18 cellular contexts compared by ENCODE assay signal in the genomic region with DNA sequence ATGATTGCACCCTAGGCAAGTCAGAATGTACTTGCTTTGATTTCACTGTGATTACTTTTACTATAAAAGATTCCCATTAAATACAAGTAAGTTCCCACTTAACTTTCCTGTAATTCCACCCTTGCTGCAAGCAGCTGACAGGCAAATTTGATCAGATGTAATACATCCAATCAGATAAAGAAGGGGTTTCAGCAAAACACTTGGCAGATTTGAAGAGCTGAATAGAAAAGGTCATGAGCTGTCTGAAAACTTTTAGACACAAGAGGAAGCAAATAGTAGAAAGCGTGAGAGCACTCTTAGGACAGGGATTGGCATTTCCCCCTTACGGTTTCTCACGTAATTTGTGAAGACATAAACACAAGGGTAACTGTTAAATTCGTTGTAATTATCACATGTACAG. TPM values are rescaled to one million over a fixed set of nuclear protein-coding genes. Genes with fewer than 3 reads are reported as not detected.
"Had no signal": no experiment of that assay in that cellular context is flagged by ENCODE, and none has a peak within 500 bp of the region (broad histone marks: within the 10 kb centered on the region; RNA-seq: fewer than 3 reads in every experiment).

No MANE protein-coding gene starts in this region.

- H3K27me3 ChIP-seq: cardiac muscle cell, spleen, upper lobe of left lung had no signal

- DNase-seq: activated CD4-positive, alpha-beta T cell treated with anti-CD3 and anti-CD28 coated beads, Interleukin-2, amount 10 ng/mL, durations not matched to agents 7 days and 5 days; activated CD8-positive, alpha-beta memory T cell treated with anti-CD3 and anti-CD28 coated beads, Interleukin-2, amount 10 ng/mL, durations not matched to agents 7 days and 5 days; activated CD8-positive, alpha-beta T cell treated with anti-CD3 and anti-CD28 coated beads for 36 hours; activated gamma-delta T cell; activated naive CD4-positive, alpha-beta T cell treated with anti-CD3 and anti-CD28 coated beads, Interleukin-2, amount 50 U/mL, for 16 hours; activated naive CD8-positive, alpha-beta T cell treated with anti-CD3 and anti-CD28 coated beads, Interleukin-2, amount 50 U/mL, for 24 hours; activated T-cell treated with anti-CD3 and anti-CD28 coated beads for 4 hours; cortex of kidney; erythroblast; foreskin fibroblast; kidney; mammary epithelial cell; spleen; stimulated activated CD4-positive, alpha-beta T cell treated with anti-CD3 and anti-CD28 coated beads, Interleukin-4, amount 100 ng/mL, for 24 hours; stimulated activated naive CD8-positive, alpha-beta T cell treated with anti-CD3 and anti-CD28 coated beads, Interleukin-15, Interleukin-2, amounts not matched to agents 100 U/mL and 50 U/mL, for 24 hours; upper lobe of left lung had no signal

- ATAC-seq: activated CD4-positive, CD25-positive, alpha-beta regulatory T cell treated with anti-CD3 and anti-CD28 coated beads, Interleukin-2, amount 50 U/mL, for 24 hours; activated CD8-positive, alpha-beta memory T cell treated with anti-CD3 and anti-CD28 coated beads, Interleukin-2, amount 10 ng/mL, durations not matched to agents 7 days and 5 days; activated CD8-positive, alpha-beta T cell treated with anti-CD3 and anti-CD28 coated beads for 36 hours; activated naive CD8-positive, alpha-beta T cell treated with anti-CD3 and anti-CD28 coated beads, Interleukin-2, amount 50 U/mL, for 24 hours; stimulated activated naive CD8-positive, alpha-beta T cell treated with anti-CD3 and anti-CD28 coated beads, Interleukin-15, Interleukin-2, amounts not matched to agents 100 U/mL and 50 U/mL, for 24 hours had no signal

- H3K4me1 ChIP-seq: spleen had no signal

- H3K36me3 ChIP-seq: cardiac muscle cell, spleen, upper lobe of left lung had no signal

- H3K27ac ChIP-seq: cardiac muscle cell, spleen had no signal

- H3K4me3 ChIP-seq: cardiac muscle cell, spleen, upper lobe of left lung had no signal

- H3K9me3 ChIP-seq: spleen, upper lobe of left lung had no signal

RNA-seq across cellular contexts. Expression of gene HSD17B13, which starts 22.8 kb away (rescaled TPM):
- total RNA-seq: kidney, mammary epithelial cell had no signal
- polyA plus RNA-seq: cardiac muscle cell, mammary epithelial cell had no signal
